Comparison of ENCODE assay signal across 1 cellular context in the genomic region with DNA sequence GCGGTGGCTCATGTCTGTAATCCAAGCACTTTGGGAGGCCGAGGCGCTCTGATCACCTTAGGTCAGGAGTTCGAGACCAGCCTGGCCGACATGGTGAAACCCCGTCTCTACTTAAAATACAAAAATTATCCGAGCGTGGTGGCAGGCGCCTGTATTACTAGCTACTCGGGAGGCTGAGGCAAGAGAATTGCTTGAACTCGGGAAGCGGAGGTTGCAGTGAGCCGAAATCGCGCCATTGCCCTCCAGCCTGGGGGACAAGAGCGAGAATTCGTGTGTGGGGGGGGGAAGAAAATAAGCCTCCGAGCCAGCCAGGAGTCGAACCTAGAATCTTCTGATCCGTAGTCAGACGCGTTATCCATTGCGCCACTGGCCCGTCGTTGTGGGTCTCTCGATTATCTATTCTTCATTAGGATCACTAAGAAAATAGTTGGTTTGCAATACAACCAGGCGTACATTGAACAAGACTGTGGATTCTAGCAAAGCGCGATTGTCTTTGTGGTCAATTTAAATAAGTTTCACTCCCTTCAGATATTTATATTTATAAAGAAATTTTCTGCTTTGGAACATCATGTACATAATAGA.
A peak's percentile ranks its signal among the peaks of the same experiment; 100 is the strongest.
TF ChIP-seq lines count a peak whose summit lies in the region.

No MANE protein-coding gene starts in this region.

TF ChIP-seq in A549, 52 proteins besides CTCF, POLR2A, EP300 and RAD21 (continued from another document):
- TF ChIP-seq, protein P1, sequence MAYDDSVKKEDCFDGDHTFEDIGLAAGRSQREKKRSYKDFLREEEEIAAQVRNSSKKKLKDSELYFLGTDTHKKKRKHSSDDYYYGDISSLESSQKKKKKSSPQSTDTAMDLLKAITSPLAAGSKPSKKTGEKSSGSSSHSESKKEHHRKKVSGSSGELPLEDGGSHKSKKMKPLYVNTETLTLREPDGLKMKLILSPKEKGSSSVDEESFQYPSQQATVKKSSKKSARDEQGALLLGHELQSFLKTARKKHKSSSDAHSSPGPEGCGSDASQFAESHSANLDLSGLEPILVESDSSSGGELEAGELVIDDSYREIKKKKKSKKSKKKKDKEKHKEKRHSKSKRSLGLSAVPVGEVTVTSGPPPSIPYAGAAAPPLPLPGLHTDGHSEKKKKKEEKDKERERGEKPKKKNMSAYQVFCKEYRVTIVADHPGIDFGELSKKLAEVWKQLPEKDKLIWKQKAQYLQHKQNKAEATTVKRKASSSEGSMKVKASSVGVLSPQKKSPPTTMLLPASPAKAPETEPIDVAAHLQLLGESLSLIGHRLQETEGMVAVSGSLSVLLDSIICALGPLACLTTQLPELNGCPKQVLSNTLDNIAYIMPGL (CRISPR knock-in tag; IDR thresholded peaks at IDR 0.05; ENCODE audit: borderline replicate concordance) = 0 out of 2 replicates have a peak, but pooled peaks have one; percentile 21
- no peak for TF ChIP-seq HOXB5 (CRISPR knock-in tag; IDR thresholded peaks at IDR 0.05)
